In the genomic region with DNA sequence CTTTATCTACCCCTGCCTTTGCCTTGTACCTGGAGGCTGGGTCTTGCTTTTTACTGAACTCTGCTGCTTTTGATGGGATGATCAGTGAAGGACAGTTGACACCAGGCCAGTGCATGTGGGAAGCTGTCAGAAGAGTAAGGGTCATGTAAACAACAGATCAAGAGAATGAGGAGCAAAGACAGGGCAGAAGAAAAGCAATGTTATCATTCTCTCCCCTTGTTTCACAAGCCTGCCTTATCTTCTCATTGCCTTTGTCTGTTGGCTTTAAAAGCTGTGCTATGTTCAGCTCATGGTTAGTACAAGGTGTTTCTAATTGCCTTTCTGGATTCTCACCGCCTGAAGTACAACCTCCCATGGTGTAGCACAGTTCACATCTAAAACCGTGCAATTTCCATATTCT, we compare ENCODE assay signal across 23 cellular contexts. TPM values are rescaled to one million over a fixed set of nuclear protein-coding genes. Genes with fewer than 3 reads are reported as not detected.
DNase-seq lines count a peak whose midpoint lies in the region; ATAC-seq, FAIRE-seq and TF ChIP-seq lines count a peak whose summit lies in the region.
"Had no signal": no experiment of that assay in that cellular context is flagged by ENCODE, and none has a peak within 500 bp of the region (broad histone marks: within the 10 kb centered on the region; RNA-seq: fewer than 3 reads in every experiment).

No MANE protein-coding gene starts in this region.

- FAIRE-seq in HepG2 (lab: Jason Lieb, UNC): no peak
- FAIRE-seq: A549, D721Med, G401.6, GM12892, GM18507, H54, K562 had no signal

- H4K20me1 ChIP-seq in HepG2 (ENCODE audit: insufficient read depth, low read length): no peaks in the 10 kb centered on the region

- H3K4me1 Mint-ChIP-seq in nephron progenitor cell (peaks cover 75% of the 10 kb centered on the region), MCF 10A (ENCODE audit: insufficient read depth, unreplicated experiment) (no peaks in the 10 kb centered on the region)
- no peaks in the 10 kb centered on the region for H3K4me1 Mint-ChIP-seq in activated T-cell treated with anti-CD3 and anti-CD28 coated beads, Interleukin-2, amount 50 U/mL, for 24 hours (ENCODE audit: low read depth)

- H3K27me3 Mint-ChIP-seq in nephron progenitor cell (ENCODE audit: low read depth, poor library complexity) (no peaks in the 10 kb centered on the region), MCF 10A (ENCODE audit: insufficient read depth, unreplicated experiment) (no peaks in the 10 kb centered on the region)
- H3K27me3 Mint-ChIP-seq in activated T-cell treated with anti-CD3 and anti-CD28 coated beads, Interleukin-2, amount 50 U/mL, for 24 hours: peaks cover 14% of the 10 kb centered on the region

- intact Hi-C loops in Right ventricle myocardium superior (cut with DNase I): no loop called here
- intact Hi-C loops in right cardiac atrium (cut with DNase I): no loop called here
- intact Hi-C loops in HepG2 (cut with micrococcal nuclease; ENCODE audit: unreplicated experiment): no loop called here
- intact Hi-C loops in MCF 10A (cut with micrococcal nuclease): no loop called here

- CTCF ChIA-PET in HepG2 (lab: Yijun Ruan, JAX; ENCODE audit: low intra/inter-chr PET ratio, low total read pairs) (no interaction called here), MCF 10A (lab: Yijun Ruan, JAX) (interaction anchor here (0.6 kb wide), 2 partner anchors 74 to 325 kb away, joined by 3 read pairs; no protein-coding TSS in a partner anchor)

- H3K27ac ChIP-seq in right cardiac atrium (ENCODE audit: low read length) (no peak overlapping the region), HepG2 (ENCODE audit: extremely low read length, insufficient read depth, low read length) (no peak overlapping the region)
- H3K27ac ChIP-seq: 22Rv1, A549, C4-2B had no signal

- TF ChIP-seq CTCF in HepG2 (CRISPR knock-in tag; IDR thresholded peaks at IDR 0.05) (no peak), nephron progenitor cell (IDR thresholded peaks at IDR 0.05) (no peak), MCF 10A (IDR thresholded peaks at IDR 0.05; ENCODE audit: unreplicated experiment) (no peak)

- POLR2A ChIA-PET in HepG2 (lab: Yijun Ruan, JAX): no interaction called here
- POLR2A ChIA-PET in MCF 10A (lab: Yijun Ruan, JAX): no interaction called here

- BruUV-seq in HepG2 (replicated peaks; lab: Mats Ljungman, UMichigan): no TSS peak
- no TSS peak for BruUV-seq in MCF 10A (replicated peaks; lab: Mats Ljungman, UMichigan)

- TF ChIP-seq EP300 in HepG2 (IDR thresholded peaks at IDR 0.05; ENCODE audit: low read depth in 2 of 2, low read length in 2 of 2) (0 out of 4 replicates have a peak, but pooled peaks of 1 of the 2 experiments have one; percentile 6), HepG2 (CRISPR knock-in tag; IDR thresholded peaks at IDR 0.05; ENCODE audit: borderline replicate concordance) (no peak)

- H3K9me3 Mint-ChIP-seq in nephron progenitor cell (no peaks in the 10 kb centered on the region), MCF 10A (ENCODE audit: unreplicated experiment) (no peaks in the 10 kb centered on the region)
- H3K9me3 Mint-ChIP-seq in activated T-cell treated with anti-CD3 and anti-CD28 coated beads, Interleukin-2, amount 50 U/mL, for 24 hours: no peaks in the 10 kb centered on the region
- H3K9me3 Mint-ChIP-seq: CD4-positive, alpha-beta T cell; GM23338; HFFc6 had no signal

- H3K4me2 ChIP-seq in HepG2 (ENCODE audit: low read depth, low read length): no peak overlapping the region
- H3K4me2 ChIP-seq: A549, GM23338 had no signal

- H3K27ac Mint-ChIP-seq in nephron progenitor cell: peak overlapping the region; percentile 57
- no peak overlapping the region for H3K27ac Mint-ChIP-seq in activated T-cell treated with anti-CD3 and anti-CD28 coated beads, Interleukin-2, amount 50 U/mL, for 24 hours
- H3K27ac Mint-ChIP-seq in MCF 10A (ENCODE audit: low read depth, unreplicated experiment): no peak overlapping the region
- H3K27ac Mint-ChIP-seq: CD4-positive, alpha-beta T cell; GM23338; HFFc6 had no signal

- no peaks in the 10 kb centered on the region for H3K36me3 ChIP-seq in HepG2 (replicated peaks in 1 of 2; ENCODE audit: control insufficient read depth in 1 of 2, insufficient read depth in 2 of 2, low read length in 2 of 2)

- H3K27me3 ChIP-seq in right cardiac atrium (ENCODE audit: control insufficient read depth, insufficient read depth) (no peaks in the 10 kb centered on the region), HepG2 (ENCODE audit: control insufficient read depth in 1 of 2, insufficient read depth in 2 of 2, low read length in 2 of 2) (no peaks in the 10 kb centered on the region)

- H3K4me1 ChIP-seq in right cardiac atrium (ENCODE audit: control insufficient read depth, insufficient read depth, low read length) (no peaks in the 10 kb centered on the region), HepG2 (ENCODE audit: insufficient read depth, low read length) (peaks cover 8% of the 10 kb centered on the region; the same call in 1 of the 2 replicates)
- H3K4me1 ChIP-seq: A549 had no signal

- H3K9ac ChIP-seq in HepG2 (ENCODE audit: insufficient read depth, low read depth, low read length): no peak overlapping the region

- H2AFZ ChIP-seq in HepG2 (ENCODE audit: low read length): no peak overlapping the region
- H2AFZ ChIP-seq: GM23338 had no signal

- peaks cover 13% of the 10 kb centered on the region for H3K36me3 Mint-ChIP-seq in nephron progenitor cell (ENCODE audit: low read depth)
- H3K36me3 Mint-ChIP-seq in activated T-cell treated with anti-CD3 and anti-CD28 coated beads, Interleukin-2, amount 50 U/mL, for 24 hours (ENCODE audit: low read depth): no peaks in the 10 kb centered on the region
- H3K36me3 Mint-ChIP-seq in MCF 10A (ENCODE audit: insufficient read depth, unreplicated experiment): peaks cover 5% of the 10 kb centered on the region

- in situ Hi-C loops in HepG2 (cut with HindIII; ENCODE audit: extremely low pct_ligation_motif_present, low pct_unique_long_range_greater_than_20kb): no loop called here

- WGBS in right cardiac atrium: 42% methylated on average over 2 of the region's 2 CpGs
- WGBS in HepG2 (ENCODE audit: low lambda C conversion rate): 0% methylated on average over 2 of the region's 2 CpGs

- H3K4me3 ChIP-seq in right cardiac atrium (ENCODE audit: low read length) (no peak overlapping the region), HepG2 (replicated peaks in 1 of 3; ENCODE audit: insufficient read depth in 1 of 3, low read depth in 2 of 3, low read length in 3 of 3) (no peak overlapping the region)
- H3K4me3 ChIP-seq: A549, GM23338, K562 had no signal

- H3K9me3 ChIP-seq in right cardiac atrium (ENCODE audit: control insufficient read depth, low read length) (no peaks in the 10 kb centered on the region), HepG2 (ENCODE audit: low read length) (no peaks in the 10 kb centered on the region)
- H3K9me3 ChIP-seq: A549, Caco-2 had no signal

- no peaks in the 10 kb centered on the region for H3K79me2 ChIP-seq in HepG2 (ENCODE audit: insufficient read depth, low read length)

- TF ChIP-seq RAD21 in HepG2 (CRISPR knock-in tag; IDR thresholded peaks at IDR 0.05): no peak

- TF ChIP-seq POLR2A in HepG2 (IDR thresholded peaks at IDR 0.05; ENCODE audit: insufficient read depth in 1 of 2, low read depth in 2 of 2, low read length in 2 of 2): no peak

- H3K4me3 Mint-ChIP-seq in nephron progenitor cell (no peak overlapping the region), MCF 10A (ENCODE audit: unreplicated experiment) (no peak overlapping the region)
- H3K4me3 Mint-ChIP-seq in activated T-cell treated with anti-CD3 and anti-CD28 coated beads, Interleukin-2, amount 50 U/mL, for 24 hours: no peak overlapping the region
- H3K4me3 Mint-ChIP-seq: CD4-positive, alpha-beta T cell; GM23338; HFFc6 had no signal

- DNase-seq in Right ventricle myocardium superior: no peak
- DNase-seq in right cardiac atrium: no peak
- DNase-seq in HepG2 (ENCODE audit: low spot score): peak; percentile 12
- no peak for DNase-seq in nephron progenitor cell
- no peak for DNase-seq in activated T-cell treated with anti-CD3 and anti-CD28 coated beads, Interleukin-2, amount 50 U/mL, for 24 hours
- DNase-seq in MCF 10A (ENCODE audit: unreplicated experiment): no peak
- DNase-seq in NCI-H446 (lab: John Stamatoyannopoulos, UW): no peak
- DNase-seq: AML-193; CD4-positive, alpha-beta T cell; HFFc6; IMR-90 had no signal

- ATAC-seq in Right ventricle myocardium superior (ENCODE audit: poor library complexity) (peak; percentile 65), right cardiac atrium (no peak), HepG2 (peak; percentile 91)
- ATAC-seq: A549, GM23338, HCT116, K562 had no signal

RNA-seq across cellular contexts. Expression of a gene that starts 27.6 kb away (rescaled TPM):
- total RNA-seq in Right ventricle myocardium superior (not detected), right cardiac atrium (not detected), HepG2 (2016; rRNA removed; fragmentation: Illumina TruSeq; extraction: Trizol) (not detected in 2 replicates), MCF 10A (2022) (not detected in 2 replicates)
- polyA plus RNA-seq in right cardiac atrium (0.07 TPM), HepG2 (2011; rRNA removed) (not detected in 2 replicates)
- not detected in 2 replicates for total RNA-seq in HepG2 (2016; cell fraction: cytosol; rRNA removed; fragmentation: Illumina TruSeq; extraction: Trizol; ENCODE audit: low read depth)
- not detected in 2 replicates for total RNA-seq in HepG2 (2016; cell fraction: insoluble cytoplasmic fraction; rRNA removed; fragmentation: Illumina TruSeq; extraction: Trizol)
- total RNA-seq in HepG2 (2016; cell fraction: membrane; rRNA removed; fragmentation: Illumina TruSeq; extraction: Trizol): 0.10 TPM in 1 of 2 replicates, not detected in the other
- not detected in 2 replicates for total RNA-seq in HepG2 (2016; cell fraction: nucleus; rRNA removed; fragmentation: Illumina TruSeq; extraction: Trizol)
- 0.03 TPM in 1 of 2 replicates, not detected in the other for polyA plus RNA-seq in HepG2 (2011; cell fraction: cytosol; rRNA removed)
- polyA plus RNA-seq in HepG2 (2011; cell fraction: nucleus; rRNA removed): not detected in 2 replicates
- polyA plus RNA-seq in HepG2 (2012): not detected in 2 replicates
- not detected in 2 replicates for polyA plus RNA-seq in HepG2 (2016; cell fraction: cytosol; fragmentation: Illumina TruSeq; extraction: Trizol; ENCODE audit: low read depth)
- polyA plus RNA-seq in HepG2 (2016; cell fraction: insoluble cytoplasmic fraction; fragmentation: Illumina TruSeq; extraction: Trizol; ENCODE audit: low read depth): not detected in 2 replicates
- not detected in 2 replicates for polyA plus RNA-seq in HepG2 (2016; cell fraction: membrane; fragmentation: Illumina TruSeq; extraction: Trizol; ENCODE audit: low read depth)
- not detected in 2 replicates for polyA plus RNA-seq in HepG2 (2016; cell fraction: nucleus; fragmentation: Illumina TruSeq; extraction: Trizol; ENCODE audit: insufficient read depth, low read depth)
- polyA minus RNA-seq in HepG2 (2011; rRNA and poly(A)+ RNA removed; ENCODE audit: low replicate concordance): 0.54 TPM in 1 of 2 replicates, not detected in the other
- not detected in 2 replicates for polyA minus RNA-seq in HepG2 (2011; cell fraction: cytosol; rRNA and poly(A)+ RNA removed)
- polyA minus RNA-seq in HepG2 (2011; cell fraction: nucleus; rRNA and poly(A)+ RNA removed): not detected in 2 replicates
- total RNA-seq: CD4-positive, alpha-beta T cell; K562 had no signal
- polyA plus RNA-seq: K562 had no signal

Comparison
In these comparisons a context has a peak if more than half of its experiments do, and no peak if none do; other contexts are left out.
1. ATAC-seq: peak in Right ventricle myocardium superior (single experiment) and HepG2 (single experiment); none in right cardiac atrium (0 of 2).